24 cellular contexts compared by ENCODE assay signal in genomic region chr4:173337463-173337862, GRCh38. TPM values are rescaled to one million over a fixed set of nuclear protein-coding genes. Genes with fewer than 3 reads are reported as not detected.
DNase-seq lines count a peak whose midpoint lies in the region; ATAC-seq and TF ChIP-seq lines count a peak whose summit lies in the region.
"Had no signal": no experiment of that assay in that cellular context is flagged by ENCODE, and none has a peak within 500 bp of the region (broad histone marks: within the 10 kb centered on the region; RNA-seq: fewer than 3 reads in every experiment).

No MANE protein-coding gene starts in this region.

- H3K9me3 ChIP-seq in DND-41 (ENCODE audit: insufficient read depth, low read length, severe bottlenecking) = no peaks in the 10 kb centered on the region
- H3K9me3 ChIP-seq: BLaER1, Caco-2 had no signal

- H3K36me3 Mint-ChIP-seq in neural crest cell (ENCODE audit: low read depth) = peaks cover 13% of the 10 kb centered on the region
- peaks cover 16% of the 10 kb centered on the region for H3K36me3 Mint-ChIP-seq in activated naive CD8-positive, alpha-beta T cell treated with anti-CD3 and anti-CD28 coated beads for 36 hours

- peaks cover 31% of the 10 kb centered on the region for H3K4me1 ChIP-seq in DND-41 (ENCODE audit: insufficient read depth, low read length)

- H3K36me3 ChIP-seq in DND-41 (ENCODE audit: insufficient read depth, low read length) = peaks cover 15% of the 10 kb centered on the region

- ATAC-seq in DND-41 (ENCODE audit: insufficient read depth, low read depth) (no peak), GM18873 (IDR thresholded peaks at IDR 0.05; ENCODE audit: low FRiP score, unreplicated experiment) (no peak)

- no peak overlapping the region for H2AFZ ChIP-seq in DND-41 (ENCODE audit: low read depth, low read length)
- H2AFZ ChIP-seq: PC-9 had no signal

- peaks cover 60% of the 10 kb centered on the region for H3K79me2 ChIP-seq in DND-41 (ENCODE audit: insufficient read depth, low read length)

- TF ChIP-seq CTCF in DND-41 (IDR thresholded peaks at IDR 0.05; ENCODE audit: borderline replicate concordance, extremely low read depth, low read length, poor library complexity, severe bottlenecking) (no peak), neural crest cell (conservative IDR thresholded peaks at IDR 0.05) (no peak)

- H3K27me3 ChIP-seq in DND-41 (ENCODE audit: insufficient read depth, low read length, poor library complexity) = no peaks in the 10 kb centered on the region
- H3K27me3 ChIP-seq: BLaER1 had no signal

- H3K9me3 Mint-ChIP-seq in neural crest cell = no peaks in the 10 kb centered on the region
- no peaks in the 10 kb centered on the region for H3K9me3 Mint-ChIP-seq in activated naive CD8-positive, alpha-beta T cell treated with anti-CD3 and anti-CD28 coated beads for 36 hours

- peak overlapping the region; percentile 11 for H3K4me3 Mint-ChIP-seq in neural crest cell
- H3K4me3 Mint-ChIP-seq in activated naive CD8-positive, alpha-beta T cell treated with anti-CD3 and anti-CD28 coated beads for 36 hours = no peak overlapping the region
- H3K4me3 Mint-ChIP-seq: CD4-positive, alpha-beta memory T cell had no signal

- DNase-seq in DND-41 (no peak), HT1080 (ENCODE audit: low read depth) (peak; percentile 42), RKO (ENCODE audit: low spot score) (peak; percentile 37), neural crest cell (ENCODE audit: low read depth, low spot score) (no peak), ureter (ENCODE audit: low spot score) (no peak)
- DNase-seq in activated naive CD8-positive, alpha-beta T cell treated with anti-CD3 and anti-CD28 coated beads for 36 hours = no peak
- DNase-seq: ACHN; Caco-2; CD4-positive, alpha-beta memory T cell; GDM1; H7; MV-4-11; NCI-H1105 treated with DMSO at 0.1 percent for 48 hours; NCI-H1694; NCI-H2081 treated with DMSO at 0.1 percent for 48 hours; NCI-H446 treated with DMSO at 0.1 percent for 48 hours; NCI-H526 treated with DMSO at 0.1 percent for 48 hours; PC-9; SHP77 treated with DMSO at 0.1 percent for 48 hours; T-helper 1 cell had no signal

- peaks cover 39% of the 10 kb centered on the region for H3K4me1 Mint-ChIP-seq in neural crest cell
- peaks cover 9% of the 10 kb centered on the region for H3K4me1 Mint-ChIP-seq in activated naive CD8-positive, alpha-beta T cell treated with anti-CD3 and anti-CD28 coated beads for 36 hours

- H3K27ac Mint-ChIP-seq in neural crest cell (ENCODE audit: unreplicated experiment) = no peak overlapping the region
- no peak overlapping the region for H3K27ac Mint-ChIP-seq in activated naive CD8-positive, alpha-beta T cell treated with anti-CD3 and anti-CD28 coated beads for 36 hours
- H3K27ac Mint-ChIP-seq: CD4-positive, alpha-beta memory T cell had no signal

- H3K4me3 ChIP-seq in DND-41 (ENCODE audit: low read depth in 1 of 2, low read length in 2 of 2) = no peak overlapping the region
- H3K4me3 ChIP-seq: BLaER1, PC-9 had no signal

- H3K9ac ChIP-seq in DND-41 (ENCODE audit: low read depth, low read length) = no peak overlapping the region
- H3K9ac ChIP-seq: BLaER1, KMS-11 had no signal

- H3K27ac ChIP-seq in DND-41 (ENCODE audit: low read length) = 0 out of 2 replicates have a peak overlapping the region, but pooled peaks have one; percentile 3
- H3K27ac ChIP-seq: BLaER1, KMS-11, PC-9, RWPE1 had no signal

- peak overlapping the region; percentile 20; the same call in 1 of the 2 replicates for H3K4me2 ChIP-seq in DND-41 (ENCODE audit: insufficient read depth, low read length)
- H3K4me2 ChIP-seq: BLaER1, PC-9 had no signal

- peaks cover 10% of the 10 kb centered on the region for H4K20me1 ChIP-seq in DND-41 (ENCODE audit: insufficient read depth, low read length)

- H3K27me3 Mint-ChIP-seq in neural crest cell (ENCODE audit: low read depth) = peaks cover 5% of the 10 kb centered on the region
- H3K27me3 Mint-ChIP-seq in activated naive CD8-positive, alpha-beta T cell treated with anti-CD3 and anti-CD28 coated beads for 36 hours = peaks cover 42% of the 10 kb centered on the region

RNA-seq across cellular contexts. Expression of gene HMGB2, which starts 3.3 kb away (rescaled TPM):
- total RNA-seq in HT1080 (2014; rRNA removed; shearing (Covaris generic)) = 293 and 294 TPM in 2 replicates
- 398 and 408 TPM in 2 replicates for polyA plus RNA-seq in HT1080 (2015; cell fraction: cytosol; rRNA removed)
- 260 and 286 TPM in 2 replicates for polyA plus RNA-seq in HT1080 (2015; cell fraction: nucleus; rRNA removed)
- 274 and 281 TPM in 2 replicates for total RNA-seq in neural crest cell
- 51.8 TPM for total RNA-seq in ureter
- total RNA-seq in activated naive CD8-positive, alpha-beta T cell treated with anti-CD3 and anti-CD28 coated beads for 36 hours = 100 to 1,000 TPM; 516 to 518 TPM

RNA-seq across cellular contexts. Expression of gene SAP30, which starts 33.3 kb away (rescaled TPM):
- 62.1 and 65.8 TPM in 2 replicates for total RNA-seq in HT1080 (2014; rRNA removed; shearing (Covaris generic))
- polyA plus RNA-seq in HT1080 (2015; cell fraction: cytosol; rRNA removed) = 24.7 and 32.4 TPM in 2 replicates
- polyA plus RNA-seq in HT1080 (2015; cell fraction: nucleus; rRNA removed) = 14.9 and 18.7 TPM in 2 replicates
- 44.3 and 47.1 TPM in 2 replicates for total RNA-seq in neural crest cell
- 8.6 TPM for total RNA-seq in ureter
- 10 to 100 TPM; 24.6 to 25.0 TPM for total RNA-seq in activated naive CD8-positive, alpha-beta T cell treated with anti-CD3 and anti-CD28 coated beads for 36 hours

Comparison
In these comparisons a context has a peak if more than half of its experiments do, and no peak if none do; other contexts are left out.
1. DNase-seq: peak in HT1080 (single experiment) and RKO (single experiment); none in DND-41 (single experiment), neural crest cell (single experiment), ureter (single experiment) and activated naive CD8-positive, alpha-beta T cell treated with anti-CD3 and anti-CD28 coated beads for 36 hours (single experiment).